ENCODE assay signal across 10 cellular contexts in the genomic region with DNA sequence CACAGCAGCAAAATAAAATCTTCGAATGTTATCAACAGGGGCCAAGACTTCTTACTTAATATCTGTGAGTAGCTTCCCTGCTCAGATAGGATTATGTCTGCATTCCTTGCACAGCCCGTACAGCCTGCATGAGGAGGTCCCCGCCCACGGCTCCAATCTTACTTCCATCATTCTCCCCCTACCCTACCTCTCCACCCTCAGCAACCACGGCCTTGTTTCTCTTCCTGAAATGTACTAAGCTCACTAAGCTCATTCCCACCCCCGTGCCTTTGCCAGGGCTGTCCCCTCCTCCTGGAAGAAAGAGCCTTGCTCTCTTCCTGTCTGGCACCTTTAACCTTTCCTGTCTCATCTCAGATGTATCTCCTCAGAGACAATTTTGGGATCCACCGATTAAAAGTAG.
A peak's percentile ranks its signal among the peaks of the same experiment; 100 is the strongest.
DNase-seq lines count a peak whose midpoint lies in the region; ATAC-seq lines count a peak whose summit lies in the region.
"Had no signal": no experiment of that assay in that cellular context is flagged by ENCODE, and none has a peak within 500 bp of the region (broad histone marks: within the 10 kb centered on the region; RNA-seq: fewer than 3 reads in every experiment).

No MANE protein-coding gene starts in this region.

- ATAC-seq in central memory CD8-positive, alpha-beta T cell (replicated peaks; ENCODE audit: extremely low read depth, poor library complexity, severe bottlenecking) = no peak
- no peak for ATAC-seq in GM18867 (IDR thresholded peaks at IDR 0.05; ENCODE audit: unreplicated experiment)

- POLR2A ChIA-PET in activated CD4-positive, alpha-beta T cell treated with anti-CD3 and anti-CD28 coated beads, Interleukin-2, amount 10 ng/mL, durations not matched to agents 7 days and 5 days (lab: Charles Lee) = no interaction called here

- H3K4me3 Mint-ChIP-seq in activated CD4-positive, alpha-beta T cell treated with anti-CD3 and anti-CD28 coated beads, Interleukin-2, amount 10 ng/mL, durations not matched to agents 7 days and 5 days = no peak overlapping the region
- H3K4me3 Mint-ChIP-seq in central memory CD8-positive, alpha-beta T cell = peak overlapping the region; percentile 75

- peaks cover 36% of the 10 kb centered on the region for H3K4me1 Mint-ChIP-seq in activated CD4-positive, alpha-beta T cell treated with anti-CD3 and anti-CD28 coated beads, Interleukin-2, amount 10 ng/mL, durations not matched to agents 7 days and 5 days
- H3K4me1 Mint-ChIP-seq in central memory CD8-positive, alpha-beta T cell = peaks cover 25% of the 10 kb centered on the region

- peaks cover 8% of the 10 kb centered on the region for H3K36me3 Mint-ChIP-seq in activated CD4-positive, alpha-beta T cell treated with anti-CD3 and anti-CD28 coated beads, Interleukin-2, amount 10 ng/mL, durations not matched to agents 7 days and 5 days (ENCODE audit: low read depth)
- peaks cover 11% of the 10 kb centered on the region for H3K36me3 Mint-ChIP-seq in central memory CD8-positive, alpha-beta T cell (ENCODE audit: insufficient read depth)

- H3K4me3 ChIP-seq in skeletal muscle cell (ENCODE audit: low read depth, low read length) = no peak overlapping the region

- peak overlapping the region; percentile 95 for H3K27ac Mint-ChIP-seq in activated CD4-positive, alpha-beta T cell treated with anti-CD3 and anti-CD28 coated beads, Interleukin-2, amount 10 ng/mL, durations not matched to agents 7 days and 5 days
- peak overlapping the region; percentile 99 for H3K27ac Mint-ChIP-seq in central memory CD8-positive, alpha-beta T cell (ENCODE audit: low read depth)

- CTCF ChIA-PET in activated CD4-positive, alpha-beta T cell treated with anti-CD3 and anti-CD28 coated beads, Interleukin-2, amount 10 ng/mL, durations not matched to agents 7 days and 5 days (lab: Charles Lee) = interaction anchor here (0.6 to 3.3 kb wide), 9 partner anchors 9 to 848 kb away, joined by 3 to 9 read pairs (median 4); no protein-coding TSS in a partner anchor

- DNase-seq in activated CD4-positive, alpha-beta T cell treated with anti-CD3 and anti-CD28 coated beads, Interleukin-2, amount 10 ng/mL, durations not matched to agents 7 days and 5 days = no peak
- no peak for DNase-seq in activated CD4-positive, alpha-beta T cell treated with anti-CD3 and anti-CD28 coated beads, Interleukin-2, amount 50 U/mL, for 1 hour
- DNase-seq in MV-4-11 (lab: John Stamatoyannopoulos, UW) = peak; percentile 74
- no peak for DNase-seq in central memory CD8-positive, alpha-beta T cell (ENCODE audit: low spot score in 2 of 2)
- DNase-seq in skeletal muscle cell (ENCODE audit: low read depth) = peak; percentile 26
- no peak for DNase-seq in NCI-H1105 (lab: John Stamatoyannopoulos, UW)
- no peak for DNase-seq in NCI-H1092 treated with DMSO at 0.1 percent for 48 hours (lab: John Stamatoyannopoulos, UW)
- DNase-seq: NCI-H187 treated with DMSO at 0.1 percent for 48 hours, occipital lobe had no signal

- peaks cover under 1% of the 10 kb centered on the region for H3K27me3 Mint-ChIP-seq in activated CD4-positive, alpha-beta T cell treated with anti-CD3 and anti-CD28 coated beads, Interleukin-2, amount 10 ng/mL, durations not matched to agents 7 days and 5 days
- H3K27me3 Mint-ChIP-seq in central memory CD8-positive, alpha-beta T cell = no peaks in the 10 kb centered on the region

- H3K9me3 Mint-ChIP-seq in activated CD4-positive, alpha-beta T cell treated with anti-CD3 and anti-CD28 coated beads, Interleukin-2, amount 10 ng/mL, durations not matched to agents 7 days and 5 days = peaks cover 16% of the 10 kb centered on the region
- no peaks in the 10 kb centered on the region for H3K9me3 Mint-ChIP-seq in central memory CD8-positive, alpha-beta T cell

Comparison
In these comparisons a context has a peak if more than half of its experiments do, and no peak if none do; other contexts are left out.
1. DNase-seq: peak in MV-4-11 (single experiment) and skeletal muscle cell (single experiment); none in activated CD4-positive, alpha-beta T cell treated with anti-CD3 and anti-CD28 coated beads, Interleukin-2, amount 10 ng/mL, durations not matched to agents 7 days and 5 days (single experiment), activated CD4-positive, alpha-beta T cell treated with anti-CD3 and anti-CD28 coated beads, Interleukin-2, amount 50 U/mL, for 1 hour (single experiment), central memory CD8-positive, alpha-beta T cell (0 of 2), NCI-H1105 (single experiment) and NCI-H1092 treated with DMSO at 0.1 percent for 48 hours (single experiment).